ENCODE assay signal across 10 cellular contexts in genomic region chr1:164794310-164794709, GRCh38.
DNase-seq lines count a peak whose midpoint lies in the region; ATAC-seq and TF ChIP-seq lines count a peak whose summit lies in the region.
"Had no signal": no experiment of that assay in that cellular context is flagged by ENCODE, and none has a peak within 500 bp of the region (broad histone marks: within the 10 kb centered on the region; RNA-seq: fewer than 3 reads in every experiment).

No MANE protein-coding gene starts in this region.

- WGBS in esophagus, 2 donors, result 16 to 38% methylated on average over 1 of the region's 1 CpG

- TF ChIP-seq POLR2A in erythroblast (IDR thresholded peaks at IDR 0.05; ENCODE audit: low read length), result no peak

- peaks cover 0 to 2% of the 10 kb centered on the region in 2 donors for H3K36me3 ChIP-seq in esophagus (ENCODE audit: control insufficient read depth in 2 of 2, insufficient read depth in 2 of 2, low read length in 1 of 2)

- ATAC-seq in GM19452 (IDR thresholded peaks at IDR 0.05; ENCODE audit: unreplicated experiment), result no peak

- peak overlapping the region; percentile 31 to 80 for H3K27ac ChIP-seq in esophagus (ENCODE audit: low read depth in 2 of 2, low read length in 1 of 2)
- H3K27ac ChIP-seq: cardiac muscle cell had no signal

- peaks cover 2 to 8% of the 10 kb centered on the region in 2 donors for H3K4me1 ChIP-seq in esophagus (ENCODE audit: control insufficient read depth in 2 of 2, insufficient read depth in 2 of 2, low read length in 1 of 2)

- DNase-seq in AG10803 (ENCODE audit: low read depth) (peak; percentile 94), OCI-M1 (lab: John Stamatoyannopoulos, UW) (peak; percentile 74), non-pigmented ciliary epithelial cell (ENCODE audit: low read depth) (peak; percentile 90), erythroblast (lab: John Stamatoyannopoulos, UW) (no peak), activated T-cell treated with anti-CD3 and anti-CD28 coated beads for 4 hours (no peak), GM20000 (ENCODE audit: low spot score) (no peak)
- DNase-seq: DMS53 had no signal

- TF ChIP-seq CTCF in AG10803 (conservative IDR thresholded peaks at IDR 0.05; ENCODE audit: low read length) (no peak), GM20000 (IDR thresholded peaks at IDR 0.05; ENCODE audit: extremely low read depth, missing control alignments) (no peak)

- H3K9me3 ChIP-seq in esophagus (ENCODE audit: control insufficient read depth in 2 of 2, insufficient read depth in 1 of 2, low read depth in 1 of 2, low read length in 1 of 2), result no peaks in the 10 kb centered on the region

- no peaks in the 10 kb centered on the region for H3K27me3 ChIP-seq in esophagus (ENCODE audit: control insufficient read depth in 1 of 2, insufficient read depth in 2 of 2, low read length in 2 of 2)
- H3K27me3 ChIP-seq: cardiac muscle cell had no signal

- H3K4me3 ChIP-seq in AG10803 (ENCODE audit: low read length), result no peak overlapping the region
- H3K4me3 ChIP-seq in esophagus (ENCODE audit: low read depth in 1 of 2, low read length in 2 of 2), result no peak overlapping the region
- H3K4me3 ChIP-seq: cardiac muscle cell had no signal

Comparison
In these comparisons a context has a peak if more than half of its experiments do, and no peak if none do; other contexts are left out.
1. DNase-seq: peak in AG10803 (single experiment), OCI-M1 (single experiment) and non-pigmented ciliary epithelial cell (single experiment); none in erythroblast (0 of 2), activated T-cell treated with anti-CD3 and anti-CD28 coated beads for 4 hours (single experiment) and GM20000 (single experiment).